In the genomic region with DNA sequence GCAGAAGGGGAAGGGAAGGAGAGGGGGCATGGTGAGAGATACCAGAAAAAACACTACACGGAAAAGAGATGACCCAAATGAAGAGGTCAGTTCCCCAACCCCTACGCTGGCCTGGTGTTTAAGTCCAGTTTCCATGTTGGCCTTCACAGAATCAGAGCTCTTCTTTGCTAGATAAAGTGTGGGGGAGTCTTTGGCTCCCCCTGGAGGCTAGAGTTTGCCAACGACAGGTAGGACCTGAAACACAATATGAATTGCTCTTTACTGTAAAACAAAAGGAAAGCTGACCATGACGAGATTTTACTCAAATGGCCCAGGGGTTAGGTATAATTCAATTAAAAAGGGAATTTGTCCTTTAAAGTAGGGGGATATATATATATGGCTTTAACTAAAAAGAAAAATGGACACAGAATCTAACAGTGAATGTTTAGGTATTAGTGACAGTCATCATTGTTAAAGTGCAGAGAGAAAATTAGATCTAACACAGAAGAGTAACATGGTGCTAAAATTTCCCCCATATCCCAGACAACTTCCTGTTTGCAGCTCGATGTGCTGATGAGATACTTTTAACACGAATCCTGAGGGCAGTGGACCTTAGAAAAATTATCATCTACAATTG, we compare ENCODE assay signal across 8 cellular contexts.
DNase-seq lines count a peak whose midpoint lies in the region; ATAC-seq, FAIRE-seq and TF ChIP-seq lines count a peak whose summit lies in the region.

No MANE protein-coding gene starts in this region.

- DNase-seq in H7 (peak; percentile 84), NCI-H128 (lab: John Stamatoyannopoulos, UW; ENCODE audit: unreplicated experiment) (peak; percentile 16), WERI-Rb-1 (peak; percentile 75), cerebellum (ENCODE audit: low spot score) (peak; percentile 3), memory B cell (ENCODE audit: low spot score in 2 of 2) (peak; percentile 42 to 45), stomach (peak; percentile 72)

- H3K27ac ChIP-seq in WERI-Rb-1, result no peak overlapping the region
- H3K27ac ChIP-seq in stomach, result no peak overlapping the region

- H3K36me3 ChIP-seq in H7 (replicated peaks; ENCODE audit: control insufficient read depth, insufficient read depth, low read length), result no peaks in the 10 kb centered on the region
- no peaks in the 10 kb centered on the region for H3K36me3 ChIP-seq in WERI-Rb-1
- no peaks in the 10 kb centered on the region for H3K36me3 ChIP-seq in stomach

- peak overlapping the region; percentile 45 for H3K4me3 Mint-ChIP-seq in memory B cell

- TF ChIP-seq CTCF in WERI-Rb-1 (IDR thresholded peaks at IDR 0.05; ENCODE audit: low read depth, low read length) (peak; percentile 77), stomach (IDR thresholded peaks at IDR 0.05) (peak in 4 of 7 experiments; percentile 46 to 69 (median 58))

- H3K4me1 Mint-ChIP-seq in memory B cell, result peaks cover 16% of the 10 kb centered on the region

- H3K9me3 ChIP-seq in WERI-Rb-1 (ENCODE audit: severe bottlenecking) (no peaks in the 10 kb centered on the region), stomach (no peaks in the 10 kb centered on the region)

- peaks cover 0 to 7% (median 0%) of the 10 kb centered on the region in 4 donors for H3K4me1 ChIP-seq in stomach

- 17 to 31% (median 21%) methylated on average over 6 of the region's 6 CpGs for WGBS in stomach, 5 donors

- no peaks in the 10 kb centered on the region for H3K36me3 Mint-ChIP-seq in memory B cell

- H3K27me3 ChIP-seq in H7 (ENCODE audit: control insufficient read depth, insufficient read depth, low read length) (no peaks in the 10 kb centered on the region), WERI-Rb-1 (ENCODE audit: insufficient read depth, low read depth, severe bottlenecking) (no peaks in the 10 kb centered on the region), stomach (no peaks in the 10 kb centered on the region)

- no peak for TF ChIP-seq EP300 in stomach (IDR thresholded peaks at IDR 0.05)

- peak; percentile 94 for FAIRE-seq in G401.6 (lab: Jason Lieb, UNC)

- no peak overlapping the region for H3K4me3 ChIP-seq in H7 (ENCODE audit: insufficient read depth, low read depth, low read length)
- no peak overlapping the region for H3K4me3 ChIP-seq in WERI-Rb-1 (ENCODE audit: low read depth, low read length)
- no peak overlapping the region for H3K4me3 ChIP-seq in stomach

- no peaks in the 10 kb centered on the region for H3K27me3 Mint-ChIP-seq in memory B cell

- no peaks in the 10 kb centered on the region for H3K9me3 Mint-ChIP-seq in memory B cell

- peak; percentile 65 for ATAC-seq in memory B cell (ENCODE audit: low read depth)
- no peak for ATAC-seq in GM18873 (IDR thresholded peaks at IDR 0.05; ENCODE audit: low FRiP score, unreplicated experiment)

- intact Hi-C loops in stomach (cut with DNase I; ENCODE audit: low total_unique reads), result no loop called here

- peak overlapping the region; percentile 38 for H3K27ac Mint-ChIP-seq in memory B cell

- TF ChIP-seq POLR2A in stomach (IDR thresholded peaks at IDR 0.05), result no peak

Comparison
In these comparisons a context has a peak if more than half of its experiments do, and no peak if none do; other contexts are left out.
1. DNase-seq: peak in every context shown above with its lines; median percentile 84 in H7; 75 in WERI-Rb-1; 72 in stomach; 44 in memory B cell; 16 in NCI-H128; 3 in cerebellum.